ENCODE assay signal across 8 cellular contexts in the genomic region with DNA sequence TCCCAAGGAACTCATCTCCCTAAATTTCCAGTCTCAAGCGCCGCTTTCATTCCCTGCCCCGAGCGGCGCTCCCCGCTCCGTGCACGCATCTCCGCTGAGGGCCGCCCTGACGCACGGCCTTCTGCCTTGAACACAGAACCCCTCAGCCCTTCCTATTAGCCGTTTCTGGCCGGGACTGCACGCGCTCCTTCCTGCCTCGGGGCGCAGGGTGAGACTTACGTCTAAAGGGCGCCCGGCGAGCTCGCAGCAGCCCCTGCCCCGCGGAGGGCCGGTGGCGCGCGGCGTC. TPM values are rescaled to one million over a fixed set of nuclear protein-coding genes. Genes with fewer than 3 reads are reported as not detected.
A peak's percentile ranks its signal among the peaks of the same experiment; 100 is the strongest.
DNase-seq lines count a peak whose midpoint lies in the region; ATAC-seq and TF ChIP-seq lines count a peak whose summit lies in the region.

No MANE protein-coding gene starts in this region.

- peak; percentile 39 for DNase-seq in NCI-H510A (lab: John Stamatoyannopoulos, UW)
- no peak for DNase-seq in NCI-H510A treated with DMSO at 0.1 percent for 48 hours (lab: John Stamatoyannopoulos, UW)
- DNase-seq in activated naive CD4-positive, alpha-beta T cell treated with anti-CD3 and anti-CD28 coated beads for 36 hours, result peak; percentile 68
- peak in 26 of 42 donors; percentile 22 to 69 (median 49) for DNase-seq in head of caudate nucleus
- DNase-seq in prostate gland (ENCODE audit: low spot score), result no peak
- DNase-seq in NCI-H226, result no peak

- peaks cover 43% of the 10 kb centered on the region for H3K36me3 Mint-ChIP-seq in activated naive CD4-positive, alpha-beta T cell treated with anti-CD3 and anti-CD28 coated beads for 36 hours (ENCODE audit: low read depth)

- peaks cover 47% of the 10 kb centered on the region for H3K4me1 Mint-ChIP-seq in activated naive CD4-positive, alpha-beta T cell treated with anti-CD3 and anti-CD28 coated beads for 36 hours (ENCODE audit: low read depth)

- no peak for TF ChIP-seq CTCF in prostate gland (IDR thresholded peaks at IDR 0.05)

- H3K4me1 ChIP-seq in prostate gland (replicated peaks), result no peaks in the 10 kb centered on the region

- no peaks in the 10 kb centered on the region for H3K27me3 Mint-ChIP-seq in activated naive CD4-positive, alpha-beta T cell treated with anti-CD3 and anti-CD28 coated beads for 36 hours (ENCODE audit: low read depth)

- H3K9me3 Mint-ChIP-seq in activated naive CD4-positive, alpha-beta T cell treated with anti-CD3 and anti-CD28 coated beads for 36 hours, result no peaks in the 10 kb centered on the region

- ATAC-seq in GM21825 (IDR thresholded peaks at IDR 0.05; ENCODE audit: unreplicated experiment), result peak; percentile 38

- H3K9me3 ChIP-seq in KOPT-K1 (ENCODE audit: insufficient read depth, low read length, poor library complexity, severe bottlenecking) (no peaks in the 10 kb centered on the region), prostate gland (no peaks in the 10 kb centered on the region)

- H3K36me3 ChIP-seq in KOPT-K1 (ENCODE audit: insufficient read depth, low read length), result peaks cover 25% of the 10 kb centered on the region
- peaks cover 0 to 3% of the 10 kb centered on the region in 2 donors for H3K36me3 ChIP-seq in prostate gland

- 0% methylated on average over 10 of the region's 30 CpGs for WGBS in prostate gland

- intact Hi-C loops in activated naive CD4-positive, alpha-beta T cell treated with anti-CD3 and anti-CD28 coated beads for 36 hours (cut with micrococcal nuclease), result loop anchor here (1.0 to 5.0 kb wide), 11 partner anchors 33 to 1377 kb away; partner anchors contain the start of genes ACBD5, BAMBI, MASTL and MPP7
- intact Hi-C loops in head of caudate nucleus (cut with DNase I) (loop anchor here (10.0 kb wide), 2 partner anchors 227 to 1027 kb away; partner anchors contain the start of genes MPP7 and RAB18), prostate gland (cut with DNase I) (no loop called here)

- peak overlapping the region; percentile 99 for H3K27ac ChIP-seq in KOPT-K1 (ENCODE audit: low read depth, low read length, poor library complexity, severe bottlenecking)
- peak overlapping the region; percentile 98 to 99 for H3K27ac ChIP-seq in prostate gland

- peak overlapping the region; percentile 90 for H3K27ac Mint-ChIP-seq in activated naive CD4-positive, alpha-beta T cell treated with anti-CD3 and anti-CD28 coated beads for 36 hours

- CTCF ChIA-PET in activated naive CD4-positive, alpha-beta T cell treated with anti-CD3 and anti-CD28 coated beads for 36 hours (lab: Charles Lee), result no interaction called here

- H3K4me3 Mint-ChIP-seq in activated naive CD4-positive, alpha-beta T cell treated with anti-CD3 and anti-CD28 coated beads for 36 hours, result peak overlapping the region; percentile 99

- TF ChIP-seq POLR2A in prostate gland (IDR thresholded peaks at IDR 0.05), result no peak

- peak overlapping the region; percentile 85 to 95 for H3K4me3 ChIP-seq in prostate gland

- H3K27me3 ChIP-seq in prostate gland (replicated peaks; ENCODE audit: insufficient read depth), result no peaks in the 10 kb centered on the region

RNA-seq across cellular contexts. Expression of gene WAC, which starts 0.8 kb away (rescaled TPM):
- 10 to 100 TPM; 77.1 to 82.9 TPM for total RNA-seq in activated naive CD4-positive, alpha-beta T cell treated with anti-CD3 and anti-CD28 coated beads for 36 hours
- 100 to 1,000 TPM; 107 to 143 TPM for total RNA-seq in prostate gland

Comparison
In these comparisons a context has a peak if more than half of its experiments do, and no peak if none do; other contexts are left out.
1. DNase-seq: peak in NCI-H510A (single experiment), activated naive CD4-positive, alpha-beta T cell treated with anti-CD3 and anti-CD28 coated beads for 36 hours (single experiment) and head of caudate nucleus (26 of 42); none in NCI-H510A treated with DMSO at 0.1 percent for 48 hours (single experiment), prostate gland (single experiment) and NCI-H226 (single experiment).